Comparison of ENCODE assay signal across 10 cellular contexts in the genomic region with DNA sequence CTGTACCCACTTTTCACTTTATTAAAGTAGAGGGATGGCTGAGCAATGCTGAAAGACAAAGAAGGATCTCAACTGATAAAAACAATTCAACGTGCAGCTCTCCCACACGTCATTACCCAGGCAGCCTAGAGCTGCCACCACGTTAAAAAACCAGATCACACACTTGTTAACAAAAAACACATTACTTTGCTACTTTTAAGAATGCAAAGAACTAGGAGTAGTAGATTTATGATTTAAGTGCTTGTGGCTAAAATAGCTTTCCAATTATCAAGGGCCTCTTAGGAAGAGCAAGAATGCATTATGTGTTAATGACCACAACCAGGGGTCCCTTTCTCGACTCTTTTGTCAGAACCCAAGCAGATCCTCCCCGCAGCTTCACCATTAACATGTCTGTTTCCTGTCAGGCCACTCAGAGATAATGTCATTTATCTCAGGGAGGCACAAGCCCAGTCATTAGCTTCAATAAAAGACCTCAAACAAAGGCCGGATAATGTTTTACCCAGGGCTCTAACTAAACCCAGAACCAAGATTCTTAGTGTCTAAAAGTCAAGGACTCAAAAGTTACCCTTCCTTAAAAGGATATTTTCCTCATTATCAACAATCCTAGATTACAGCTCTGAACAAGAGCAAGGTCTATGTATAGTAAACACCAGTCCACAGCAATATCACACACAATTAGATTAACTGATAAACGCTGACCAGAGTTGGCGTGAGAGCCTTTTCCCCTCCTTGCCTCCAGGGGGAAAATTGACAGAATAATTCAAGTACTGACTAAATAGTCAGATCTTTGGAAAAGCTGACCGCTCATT. TPM values are rescaled to one million over a fixed set of nuclear protein-coding genes. Genes with fewer than 3 reads are reported as not detected.
A peak's percentile ranks its signal among the peaks of the same experiment; 100 is the strongest.
DNase-seq lines count a peak whose midpoint lies in the region; TF ChIP-seq lines count a peak whose summit lies in the region.
"Had no signal": no experiment of that assay in that cellular context is flagged by ENCODE, and none has a peak within 500 bp of the region (broad histone marks: within the 10 kb centered on the region; RNA-seq: fewer than 3 reads in every experiment).

No MANE protein-coding gene starts in this region.

- H3K9me3 ChIP-seq in ES-I3 (ENCODE audit: control insufficient read depth, insufficient read depth, low read length) = peaks cover 12% of the 10 kb centered on the region
- H3K9me3 ChIP-seq: breast epithelium had no signal

- H3K4me1 Mint-ChIP-seq in nephron progenitor cell (no peaks in the 10 kb centered on the region), immature natural killer cell (peaks cover 0 to 4% of the 10 kb centered on the region in 2 donors)

- no peak overlapping the region for H3K4me3 Mint-ChIP-seq in nephron progenitor cell
- no peak overlapping the region for H3K4me3 Mint-ChIP-seq in immature natural killer cell

- no peak for TF ChIP-seq CTCF in nephron progenitor cell (IDR thresholded peaks at IDR 0.05)

- H3K36me3 Mint-ChIP-seq in nephron progenitor cell (ENCODE audit: low read depth) (no peaks in the 10 kb centered on the region), immature natural killer cell (peaks cover 0 to 4% (median 3%) of the 10 kb centered on the region in 3 donors)

- H3K27ac Mint-ChIP-seq in nephron progenitor cell = peak overlapping the region; percentile 91
- H3K27ac Mint-ChIP-seq in immature natural killer cell = no peak overlapping the region

- peaks cover 58% of the 10 kb centered on the region for H3K4me1 ChIP-seq in ES-I3 (ENCODE audit: insufficient read depth, low read length)

- no peaks in the 10 kb centered on the region for H3K36me3 ChIP-seq in ES-I3 (ENCODE audit: insufficient read depth, low read length)
- H3K36me3 ChIP-seq: breast epithelium had no signal

- DNase-seq in NCI-H2081 treated with DMSO at 0.1 percent for 48 hours (lab: John Stamatoyannopoulos, UW) (peak; percentile 81), dermis blood vessel endothelial cell (peak; percentile 48), nephron progenitor cell (no peak), immature natural killer cell (no peak), T1000 (lab: John Stamatoyannopoulos, UW) (no peak), epidermal melanocyte (ENCODE audit: insufficient read length, low spot score) (no peak)
- no peak for DNase-seq in stimulated activated CD8-positive, alpha-beta memory T cell treated with anti-CD3 and anti-CD28 coated beads, Interleukin-4, amount 100 ng/mL, for 48 hours
- DNase-seq: GM23248 had no signal

- H3K9ac ChIP-seq in ES-I3 (ENCODE audit: low read depth, low read length) = peak overlapping the region; percentile 26; the same call in 1 of the 2 replicates
- H3K9ac ChIP-seq: GM23248 had no signal

- H3K9me3 Mint-ChIP-seq in nephron progenitor cell (no peaks in the 10 kb centered on the region), immature natural killer cell (peaks cover 0 to 5% (median 2%) of the 10 kb centered on the region in 6 donors)

- no peaks in the 10 kb centered on the region for H3K27me3 Mint-ChIP-seq in nephron progenitor cell (ENCODE audit: low read depth, poor library complexity)
- peaks cover 8 to 16% (median 14%) of the 10 kb centered on the region in 3 donors for H3K27me3 Mint-ChIP-seq in immature natural killer cell (ENCODE audit: low read depth in 3 of 3)

RNA-seq across cellular contexts. Expression of gene ZNF608, which starts 7.5 kb away (rescaled TPM):
- total RNA-seq in dermis blood vessel endothelial cell = 14.8 and 15.6 TPM in 2 replicates
- polyA plus RNA-seq in immature natural killer cell = not detected

Comparison
In these comparisons a context has a peak if more than half of its experiments do, and no peak if none do; other contexts are left out.
1. DNase-seq: peak in NCI-H2081 treated with DMSO at 0.1 percent for 48 hours (single experiment) and dermis blood vessel endothelial cell (single experiment); none in nephron progenitor cell (single experiment), immature natural killer cell (0 of 3), stimulated activated CD8-positive, alpha-beta memory T cell treated with anti-CD3 and anti-CD28 coated beads, Interleukin-4, amount 100 ng/mL, for 48 hours (single experiment), T1000 (single experiment) and epidermal melanocyte (single experiment).